Comparison of ENCODE assay signal across 31 cellular contexts in genomic region chr9:7813030-7813429, GRCh38.
"Had no signal": no experiment of that assay in that cellular context is flagged by ENCODE, and none has a peak within 500 bp of the region (broad histone marks: within the 10 kb centered on the region; RNA-seq: fewer than 3 reads in every experiment).

No MANE protein-coding gene starts in this region.

- H3K4me1 ChIP-seq: ascending aorta, breast epithelium, esophagus muscularis mucosa, foreskin keratinocyte, gastrocnemius medialis had no signal

- H3K9me3 ChIP-seq: ascending aorta, breast epithelium, esophagus muscularis mucosa, gastrocnemius medialis had no signal

- H3K9me3 Mint-ChIP-seq: activated CD4-positive, alpha-beta memory T cell treated with anti-CD3 and anti-CD28 coated beads for 36 hours; activated CD4-positive, alpha-beta T cell treated with anti-CD3 and anti-CD28 coated beads, Interleukin-2, amount 10 ng/mL, durations not matched to agents 24 days and 14 days; activated naive CD4-positive, alpha-beta T cell treated with anti-CD3 and anti-CD28 coated beads, Interleukin-2, amount 10 ng/mL, durations not matched to agents 7 days and 5 days; activated naive CD4-positive, alpha-beta T cell treated with anti-CD3 and anti-CD28 coated beads, Interleukin-2, amount 50 U/mL, for 72 hours; activated naive CD8-positive, alpha-beta T cell treated with anti-CD3 and anti-CD28 coated beads, Interleukin-2, amount 10 ng/mL, durations not matched to agents 7 days and 5 days; activated T-helper 1 cell treated with anti-CD3 and anti-CD28 coated beads, Interleukin-12 subunit alpha, Interleukin-12 subunit beta, Interleukin-2, Interleukin-4 antibody, amounts not matched to agents 30 ng/mL and 10 ng/mL and 1 ng/mL, durations not matched to agents 14 hours and 24 hours and 36 hours; brain; central memory CD8-positive, alpha-beta T cell; effector memory CD8-positive, alpha-beta T cell had no signal

- H3K36me3 Mint-ChIP-seq: activated CD4-positive, alpha-beta memory T cell treated with anti-CD3 and anti-CD28 coated beads for 36 hours; activated CD8-positive, alpha-beta memory T cell treated with anti-CD3 and anti-CD28 coated beads, Interleukin-2, amount 10 ng/mL, durations not matched to agents 7 days and 5 days; activated naive CD4-positive, alpha-beta T cell treated with anti-CD3 and anti-CD28 coated beads, Interleukin-2, amount 10 ng/mL, durations not matched to agents 7 days and 5 days; activated naive CD4-positive, alpha-beta T cell treated with anti-CD3 and anti-CD28 coated beads, Interleukin-2, amount 50 U/mL, for 72 hours; activated naive CD8-positive, alpha-beta T cell treated with anti-CD3 and anti-CD28 coated beads, Interleukin-2, amount 10 ng/mL, durations not matched to agents 7 days and 5 days; brain had no signal

- H3K27ac Mint-ChIP-seq: activated CD4-positive, alpha-beta memory T cell treated with anti-CD3 and anti-CD28 coated beads for 36 hours; activated CD4-positive, alpha-beta T cell treated with anti-CD3 and anti-CD28 coated beads for 36 hours; activated CD4-positive, alpha-beta T cell treated with anti-CD3 and anti-CD28 coated beads, Interleukin-2, amount 10 ng/mL, durations not matched to agents 24 days and 14 days; activated CD8-positive, alpha-beta memory T cell treated with anti-CD3 and anti-CD28 coated beads, Interleukin-2, amount 10 ng/mL, durations not matched to agents 7 days and 5 days; activated CD8-positive, alpha-beta T cell treated with anti-CD3 and anti-CD28 coated beads, Interleukin-2, amount 10 ng/mL, durations not matched to agents 7 days and 5 days; activated naive CD4-positive, alpha-beta T cell treated with anti-CD3 and anti-CD28 coated beads, Interleukin-2, amount 10 ng/mL, durations not matched to agents 7 days and 5 days; activated naive CD4-positive, alpha-beta T cell treated with anti-CD3 and anti-CD28 coated beads, Interleukin-2, amount 50 U/mL, for 72 hours; activated naive CD8-positive, alpha-beta T cell treated with anti-CD3 and anti-CD28 coated beads, Interleukin-2, amount 10 ng/mL, durations not matched to agents 7 days and 5 days; activated T-helper 1 cell treated with anti-CD3 and anti-CD28 coated beads, Interleukin-12 subunit alpha, Interleukin-12 subunit beta, Interleukin-2, Interleukin-4 antibody, amounts not matched to agents 30 ng/mL and 10 ng/mL and 1 ng/mL, durations not matched to agents 14 hours and 24 hours and 36 hours; brain; effector memory CD8-positive, alpha-beta T cell had no signal

- H3K4me1 Mint-ChIP-seq: activated CD4-positive, alpha-beta T cell treated with anti-CD3 and anti-CD28 coated beads for 36 hours; activated naive CD4-positive, alpha-beta T cell treated with anti-CD3 and anti-CD28 coated beads, Interleukin-2, amount 10 ng/mL, durations not matched to agents 7 days and 5 days; central memory CD8-positive, alpha-beta T cell had no signal

- H3K27me3 Mint-ChIP-seq: activated CD4-positive, alpha-beta memory T cell treated with anti-CD3 and anti-CD28 coated beads for 36 hours; activated CD8-positive, alpha-beta memory T cell treated with anti-CD3 and anti-CD28 coated beads, Interleukin-2, amount 10 ng/mL, durations not matched to agents 7 days and 5 days; activated naive CD4-positive, alpha-beta T cell treated with anti-CD3 and anti-CD28 coated beads, Interleukin-2, amount 10 ng/mL, durations not matched to agents 7 days and 5 days; brain had no signal

- H3K27me3 ChIP-seq: ascending aorta, cardiac muscle cell, esophagus muscularis mucosa, foreskin keratinocyte, gastrocnemius medialis had no signal

- DNase-seq: activated CD4-positive, alpha-beta memory T cell treated with anti-CD3 and anti-CD28 coated beads for 36 hours; activated CD4-positive, alpha-beta T cell treated with anti-CD3 and anti-CD28 coated beads for 36 hours; activated CD4-positive, alpha-beta T cell treated with anti-CD3 and anti-CD28 coated beads, Interleukin-2, amount 10 ng/mL, durations not matched to agents 24 days and 14 days; activated CD4-positive, CD25-positive, alpha-beta regulatory T cell; activated CD4-positive, CD25-positive, alpha-beta regulatory T cell treated with anti-CD3 and anti-CD28 coated beads, Interleukin-2, amount 50 U/mL, for 72 hours; activated CD8-positive, alpha-beta memory T cell treated with anti-CD3 and anti-CD28 coated beads, Interleukin-2, amount 10 ng/mL, durations not matched to agents 7 days and 5 days; activated CD8-positive, alpha-beta memory T cell treated with anti-CD3 and anti-CD28 coated beads, Interleukin-2, amount 50 U/mL, for 4 hours; activated CD8-positive, alpha-beta T cell treated with anti-CD3 and anti-CD28 coated beads, Interleukin-2, amount 10 ng/mL, durations not matched to agents 7 days and 5 days; activated gamma-delta T cell; activated naive CD4-positive, alpha-beta T cell; activated naive CD4-positive, alpha-beta T cell treated with anti-CD3 and anti-CD28 coated beads, Interleukin-2, amount 10 ng/mL, durations not matched to agents 7 days and 5 days; activated naive CD8-positive, alpha-beta T cell treated with anti-CD3 and anti-CD28 coated beads, Interleukin-2, amount 10 ng/mL, durations not matched to agents 7 days and 5 days; activated T-cell treated with anti-CD3 and anti-CD28 coated beads, Interleukin-2, amount 50 U/mL, for 1 hour; activated T-cell treated with anti-CD3 and anti-CD28 coated beads, Interleukin-2, amount 50 U/mL, for 48 hours; cortex of kidney; dermis blood vessel endothelial cell; effector CD4-positive, alpha-beta T cell; effector memory CD8-positive, alpha-beta T cell; erythroblast; foreskin keratinocyte; gastrocnemius medialis; glutamatergic neuron; T-helper 2 cell had no signal

- H3K4me3 Mint-ChIP-seq: activated CD4-positive, alpha-beta memory T cell treated with anti-CD3 and anti-CD28 coated beads for 36 hours; activated CD4-positive, alpha-beta T cell treated with anti-CD3 and anti-CD28 coated beads for 36 hours; activated CD4-positive, alpha-beta T cell treated with anti-CD3 and anti-CD28 coated beads, Interleukin-2, amount 10 ng/mL, durations not matched to agents 24 days and 14 days; activated CD8-positive, alpha-beta memory T cell treated with anti-CD3 and anti-CD28 coated beads, Interleukin-2, amount 10 ng/mL, durations not matched to agents 7 days and 5 days; activated CD8-positive, alpha-beta T cell treated with anti-CD3 and anti-CD28 coated beads, Interleukin-2, amount 10 ng/mL, durations not matched to agents 7 days and 5 days; activated naive CD4-positive, alpha-beta T cell treated with anti-CD3 and anti-CD28 coated beads, Interleukin-2, amount 10 ng/mL, durations not matched to agents 7 days and 5 days; activated naive CD8-positive, alpha-beta T cell treated with anti-CD3 and anti-CD28 coated beads, Interleukin-2, amount 10 ng/mL, durations not matched to agents 7 days and 5 days; activated T-helper 1 cell treated with anti-CD3 and anti-CD28 coated beads, Interleukin-12 subunit alpha, Interleukin-12 subunit beta, Interleukin-2, Interleukin-4 antibody, amounts not matched to agents 30 ng/mL and 10 ng/mL and 1 ng/mL, durations not matched to agents 14 hours and 24 hours and 36 hours; brain; central memory CD8-positive, alpha-beta T cell; effector memory CD8-positive, alpha-beta T cell had no signal

- ATAC-seq: activated CD4-positive, alpha-beta T cell treated with anti-CD3 and anti-CD28 coated beads for 36 hours; activated CD8-positive, alpha-beta memory T cell treated with anti-CD3 and anti-CD28 coated beads, Interleukin-2, amount 10 ng/mL, durations not matched to agents 7 days and 5 days; activated CD8-positive, alpha-beta T cell treated with anti-CD3 and anti-CD28 coated beads, Interleukin-2, amount 10 ng/mL, durations not matched to agents 7 days and 5 days; activated naive CD4-positive, alpha-beta T cell treated with anti-CD3 and anti-CD28 coated beads, Interleukin-2, amount 50 U/mL, for 72 hours; effector memory CD8-positive, alpha-beta T cell; foreskin keratinocyte; gastrocnemius medialis had no signal

- H3K36me3 ChIP-seq: ascending aorta, breast epithelium, cardiac muscle cell, esophagus muscularis mucosa, gastrocnemius medialis had no signal

- H3K4me3 ChIP-seq: ascending aorta, breast epithelium, cardiac muscle cell, esophagus muscularis mucosa, gastrocnemius medialis had no signal
